ENCODE assay signal across 1 cellular context in the genomic region with DNA sequence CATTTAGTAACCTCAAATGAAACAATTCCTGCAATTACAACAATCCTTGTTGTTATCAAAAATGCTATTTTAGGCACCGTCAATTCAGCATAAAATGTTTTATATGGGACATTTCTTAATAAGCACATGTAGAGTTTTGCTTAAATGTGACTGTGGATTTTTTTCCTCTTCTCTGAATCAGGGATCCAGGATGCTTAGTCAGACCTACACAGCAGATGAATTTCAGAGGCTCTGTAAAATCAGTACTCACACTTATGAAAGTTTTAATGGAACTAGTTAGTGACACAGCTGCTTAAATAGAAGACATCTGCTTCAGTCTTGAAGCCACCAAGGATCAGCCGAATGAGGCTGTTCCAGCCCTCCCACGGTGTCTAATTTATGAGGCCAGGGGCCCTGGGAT.
TF ChIP-seq lines count a peak whose summit lies in the region.

No MANE protein-coding gene starts in this region.

TF ChIP-seq in IMR-90, 13 proteins besides CTCF, POLR2A, EP300 and RAD21 (continued from another document):
- TF ChIP-seq, protein P1, sequence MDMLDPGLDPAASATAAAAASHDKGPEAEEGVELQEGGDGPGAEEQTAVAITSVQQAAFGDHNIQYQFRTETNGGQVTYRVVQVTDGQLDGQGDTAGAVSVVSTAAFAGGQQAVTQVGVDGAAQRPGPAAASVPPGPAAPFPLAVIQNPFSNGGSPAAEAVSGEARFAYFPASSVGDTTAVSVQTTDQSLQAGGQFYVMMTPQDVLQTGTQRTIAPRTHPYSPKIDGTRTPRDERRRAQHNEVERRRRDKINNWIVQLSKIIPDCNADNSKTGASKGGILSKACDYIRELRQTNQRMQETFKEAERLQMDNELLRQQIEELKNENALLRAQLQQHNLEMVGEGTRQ (IDR thresholded peaks at IDR 0.05; ENCODE audit: low read depth, low read length): no peak
- TF ChIP-seq CHD1 (IDR thresholded peaks at IDR 0.05; ENCODE audit: low read depth, low read length) (no peak), NFE2L2 (IDR thresholded peaks at IDR 0.05; ENCODE audit: low read depth, low read length) (no peak), CEBPB (IDR thresholded peaks at IDR 0.05; ENCODE audit: low read depth, low read length) (no peak), MXI1 (IDR thresholded peaks at IDR 0.05; ENCODE audit: borderline replicate concordance, low read depth, low read length) (no peak), RCOR1 (IDR thresholded peaks at IDR 0.05; ENCODE audit: insufficient replicate concordance, low read length) (no peak), RFX5 (IDR thresholded peaks at IDR 0.05; ENCODE audit: low read depth, low read length) (no peak), MAZ (IDR thresholded peaks at IDR 0.05; ENCODE audit: borderline replicate concordance, low read depth, low read length) (no peak), SMC3 (IDR thresholded peaks at IDR 0.05; ENCODE audit: low read depth, low read length) (no peak), FOS (IDR thresholded peaks at IDR 0.05; ENCODE audit: low read depth, low read length) (no peak), MAFK (IDR thresholded peaks at IDR 0.05; ENCODE audit: low read depth, low read length) (no peak)
- TF ChIP-seq, protein P2, sequence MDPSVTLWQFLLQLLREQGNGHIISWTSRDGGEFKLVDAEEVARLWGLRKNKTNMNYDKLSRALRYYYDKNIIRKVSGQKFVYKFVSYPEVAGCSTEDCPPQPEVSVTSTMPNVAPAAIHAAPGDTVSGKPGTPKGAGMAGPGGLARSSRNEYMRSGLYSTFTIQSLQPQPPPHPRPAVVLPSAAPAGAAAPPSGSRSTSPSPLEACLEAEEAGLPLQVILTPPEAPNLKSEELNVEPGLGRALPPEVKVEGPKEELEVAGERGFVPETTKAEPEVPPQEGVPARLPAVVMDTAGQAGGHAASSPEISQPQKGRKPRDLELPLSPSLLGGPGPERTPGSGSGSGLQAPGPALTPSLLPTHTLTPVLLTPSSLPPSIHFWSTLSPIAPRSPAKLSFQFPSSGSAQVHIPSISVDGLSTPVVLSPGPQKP (IDR thresholded peaks at IDR 0.05; ENCODE audit: borderline replicate concordance, low read depth, low read length): no peak
